In the genomic region with DNA sequence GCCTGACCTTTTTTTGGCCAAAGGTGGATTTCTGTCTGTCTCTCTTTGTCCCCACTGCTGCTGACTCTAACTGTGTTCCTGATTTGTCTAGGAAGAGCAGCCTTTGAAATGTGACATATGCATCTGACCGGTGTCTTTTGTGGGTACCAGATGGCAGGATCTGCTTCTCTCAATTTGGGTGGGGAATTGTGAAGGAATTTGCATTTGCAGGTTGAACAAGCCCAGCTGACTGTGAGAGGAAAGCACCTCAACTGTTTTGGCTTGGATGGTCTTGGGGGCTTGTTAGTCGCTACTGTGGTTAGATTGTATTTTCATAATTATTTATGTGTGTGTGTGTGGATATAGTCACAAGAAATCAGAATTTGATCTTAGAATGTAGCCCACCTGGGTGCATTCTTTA, we compare ENCODE assay signal across 1 cellular context.
TF ChIP-seq lines count a peak whose summit lies in the region.

No MANE protein-coding gene starts in this region.

TF ChIP-seq in H1, 55 proteins besides CTCF, POLR2A, EP300 and RAD21:
- TF ChIP-seq SIX5 (IDR thresholded peaks at IDR 0.05; ENCODE audit: low read depth, low read length): no peak
- TF ChIP-seq TBP (IDR thresholded peaks at IDR 0.05; ENCODE audit: low read depth, low read length): no peak
- no peak for TF ChIP-seq GABPA (IDR thresholded peaks at IDR 0.05; ENCODE audit: borderline replicate concordance, insufficient read depth, low read length)
- TF ChIP-seq TEAD4 (IDR thresholded peaks at IDR 0.05; ENCODE audit: low read depth, low read length): no peak
- no peak for TF ChIP-seq SUZ12 (IDR thresholded peaks at IDR 0.05; ENCODE audit: low read length)
- TF ChIP-seq EGR1 (IDR thresholded peaks at IDR 0.05; ENCODE audit: borderline replicate concordance, low read depth, low read length): no peak
- no peak for TF ChIP-seq MAFK (IDR thresholded peaks at IDR 0.05; ENCODE audit: low read depth, low read length)
- TF ChIP-seq CBX5 (IDR thresholded peaks at IDR 0.05; ENCODE audit: low read depth, low read length): no peak
- TF ChIP-seq CBX8 (IDR thresholded peaks at IDR 0.05; ENCODE audit: borderline replicate concordance, low read depth, low read length): no peak
- TF ChIP-seq RXRA (IDR thresholded peaks at IDR 0.05; ENCODE audit: insufficient read depth, low read depth, low read length): no peak
- no peak for TF ChIP-seq SAP30 (IDR thresholded peaks at IDR 0.05; ENCODE audit: insufficient read depth, insufficient replicate concordance, low read length)
- TF ChIP-seq, protein P1, sequence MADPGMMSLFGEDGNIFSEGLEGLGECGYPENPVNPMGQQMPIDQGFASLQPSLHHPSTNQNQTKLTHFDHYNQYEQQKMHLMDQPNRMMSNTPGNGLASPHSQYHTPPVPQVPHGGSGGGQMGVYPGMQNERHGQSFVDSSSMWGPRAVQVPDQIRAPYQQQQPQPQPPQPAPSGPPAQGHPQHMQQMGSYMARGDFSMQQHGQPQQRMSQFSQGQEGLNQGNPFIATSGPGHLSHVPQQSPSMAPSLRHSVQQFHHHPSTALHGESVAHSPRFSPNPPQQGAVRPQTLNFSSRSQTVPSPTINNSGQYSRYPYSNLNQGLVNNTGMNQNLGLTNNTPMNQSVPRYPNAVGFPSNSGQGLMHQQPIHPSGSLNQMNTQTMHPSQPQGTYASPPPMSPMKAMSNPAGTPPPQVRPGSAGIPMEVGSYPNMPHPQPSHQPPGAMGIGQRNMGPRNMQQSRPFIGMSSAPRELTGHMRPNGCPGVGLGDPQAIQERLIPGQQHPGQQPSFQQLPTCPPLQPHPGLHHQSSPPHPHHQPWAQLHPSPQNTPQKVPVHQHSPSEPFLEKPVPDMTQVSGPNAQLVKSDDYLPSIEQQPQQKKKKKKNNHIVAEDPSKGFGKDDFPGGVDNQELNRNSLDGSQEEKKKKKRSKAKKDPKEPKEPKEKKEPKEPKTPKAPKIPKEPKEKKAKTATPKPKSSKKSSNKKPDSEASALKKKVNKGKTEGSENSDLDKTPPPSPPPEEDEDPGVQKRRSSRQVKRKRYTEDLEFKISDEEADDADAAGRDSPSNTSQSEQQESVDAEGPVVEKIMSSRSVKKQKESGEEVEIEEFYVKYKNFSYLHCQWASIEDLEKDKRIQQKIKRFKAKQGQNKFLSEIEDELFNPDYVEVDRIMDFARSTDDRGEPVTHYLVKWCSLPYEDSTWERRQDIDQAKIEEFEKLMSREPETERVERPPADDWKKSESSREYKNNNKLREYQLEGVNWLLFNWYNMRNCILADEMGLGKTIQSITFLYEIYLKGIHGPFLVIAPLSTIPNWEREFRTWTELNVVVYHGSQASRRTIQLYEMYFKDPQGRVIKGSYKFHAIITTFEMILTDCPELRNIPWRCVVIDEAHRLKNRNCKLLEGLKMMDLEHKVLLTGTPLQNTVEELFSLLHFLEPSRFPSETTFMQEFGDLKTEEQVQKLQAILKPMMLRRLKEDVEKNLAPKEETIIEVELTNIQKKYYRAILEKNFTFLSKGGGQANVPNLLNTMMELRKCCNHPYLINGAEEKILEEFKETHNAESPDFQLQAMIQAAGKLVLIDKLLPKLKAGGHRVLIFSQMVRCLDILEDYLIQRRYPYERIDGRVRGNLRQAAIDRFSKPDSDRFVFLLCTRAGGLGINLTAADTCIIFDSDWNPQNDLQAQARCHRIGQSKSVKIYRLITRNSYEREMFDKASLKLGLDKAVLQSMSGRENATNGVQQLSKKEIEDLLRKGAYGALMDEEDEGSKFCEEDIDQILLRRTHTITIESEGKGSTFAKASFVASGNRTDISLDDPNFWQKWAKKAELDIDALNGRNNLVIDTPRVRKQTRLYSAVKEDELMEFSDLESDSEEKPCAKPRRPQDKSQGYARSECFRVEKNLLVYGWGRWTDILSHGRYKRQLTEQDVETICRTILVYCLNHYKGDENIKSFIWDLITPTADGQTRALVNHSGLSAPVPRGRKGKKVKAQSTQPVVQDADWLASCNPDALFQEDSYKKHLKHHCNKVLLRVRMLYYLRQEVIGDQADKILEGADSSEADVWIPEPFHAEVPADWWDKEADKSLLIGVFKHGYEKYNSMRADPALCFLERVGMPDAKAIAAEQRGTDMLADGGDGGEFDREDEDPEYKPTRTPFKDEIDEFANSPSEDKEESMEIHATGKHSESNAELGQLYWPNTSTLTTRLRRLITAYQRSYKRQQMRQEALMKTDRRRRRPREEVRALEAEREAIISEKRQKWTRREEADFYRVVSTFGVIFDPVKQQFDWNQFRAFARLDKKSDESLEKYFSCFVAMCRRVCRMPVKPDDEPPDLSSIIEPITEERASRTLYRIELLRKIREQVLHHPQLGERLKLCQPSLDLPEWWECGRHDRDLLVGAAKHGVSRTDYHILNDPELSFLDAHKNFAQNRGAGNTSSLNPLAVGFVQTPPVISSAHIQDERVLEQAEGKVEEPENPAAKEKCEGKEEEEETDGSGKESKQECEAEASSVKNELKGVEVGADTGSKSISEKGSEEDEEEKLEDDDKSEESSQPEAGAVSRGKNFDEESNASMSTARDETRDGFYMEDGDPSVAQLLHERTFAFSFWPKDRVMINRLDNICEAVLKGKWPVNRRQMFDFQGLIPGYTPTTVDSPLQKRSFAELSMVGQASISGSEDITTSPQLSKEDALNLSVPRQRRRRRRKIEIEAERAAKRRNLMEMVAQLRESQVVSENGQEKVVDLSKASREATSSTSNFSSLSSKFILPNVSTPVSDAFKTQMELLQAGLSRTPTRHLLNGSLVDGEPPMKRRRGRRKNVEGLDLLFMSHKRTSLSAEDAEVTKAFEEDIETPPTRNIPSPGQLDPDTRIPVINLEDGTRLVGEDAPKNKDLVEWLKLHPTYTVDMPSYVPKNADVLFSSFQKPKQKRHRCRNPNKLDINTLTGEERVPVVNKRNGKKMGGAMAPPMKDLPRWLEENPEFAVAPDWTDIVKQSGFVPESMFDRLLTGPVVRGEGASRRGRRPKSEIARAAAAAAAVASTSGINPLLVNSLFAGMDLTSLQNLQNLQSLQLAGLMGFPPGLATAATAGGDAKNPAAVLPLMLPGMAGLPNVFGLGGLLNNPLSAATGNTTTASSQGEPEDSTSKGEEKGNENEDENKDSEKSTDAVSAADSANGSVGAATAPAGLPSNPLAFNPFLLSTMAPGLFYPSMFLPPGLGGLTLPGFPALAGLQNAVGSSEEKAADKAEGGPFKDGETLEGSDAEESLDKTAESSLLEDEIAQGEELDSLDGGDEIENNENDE (IDR thresholded peaks at IDR 0.05; ENCODE audit: insufficient replicate concordance, low read length): no peak
- TF ChIP-seq BACH1 (IDR thresholded peaks at IDR 0.05; ENCODE audit: low read length): no peak
- TF ChIP-seq ASH2L (IDR thresholded peaks at IDR 0.05; ENCODE audit: low read length): no peak
- TF ChIP-seq SP2 (IDR thresholded peaks at IDR 0.05; ENCODE audit: low read length): no peak
- TF ChIP-seq GTF2F1 (IDR thresholded peaks at IDR 0.05; ENCODE audit: borderline replicate concordance, low read depth, low read length): no peak
- TF ChIP-seq POLR2AphosphoS5 (IDR thresholded peaks at IDR 0.05; ENCODE audit: low read depth, low read length): no peak
